1 cellular context compared by ENCODE assay signal in the genomic region with DNA sequence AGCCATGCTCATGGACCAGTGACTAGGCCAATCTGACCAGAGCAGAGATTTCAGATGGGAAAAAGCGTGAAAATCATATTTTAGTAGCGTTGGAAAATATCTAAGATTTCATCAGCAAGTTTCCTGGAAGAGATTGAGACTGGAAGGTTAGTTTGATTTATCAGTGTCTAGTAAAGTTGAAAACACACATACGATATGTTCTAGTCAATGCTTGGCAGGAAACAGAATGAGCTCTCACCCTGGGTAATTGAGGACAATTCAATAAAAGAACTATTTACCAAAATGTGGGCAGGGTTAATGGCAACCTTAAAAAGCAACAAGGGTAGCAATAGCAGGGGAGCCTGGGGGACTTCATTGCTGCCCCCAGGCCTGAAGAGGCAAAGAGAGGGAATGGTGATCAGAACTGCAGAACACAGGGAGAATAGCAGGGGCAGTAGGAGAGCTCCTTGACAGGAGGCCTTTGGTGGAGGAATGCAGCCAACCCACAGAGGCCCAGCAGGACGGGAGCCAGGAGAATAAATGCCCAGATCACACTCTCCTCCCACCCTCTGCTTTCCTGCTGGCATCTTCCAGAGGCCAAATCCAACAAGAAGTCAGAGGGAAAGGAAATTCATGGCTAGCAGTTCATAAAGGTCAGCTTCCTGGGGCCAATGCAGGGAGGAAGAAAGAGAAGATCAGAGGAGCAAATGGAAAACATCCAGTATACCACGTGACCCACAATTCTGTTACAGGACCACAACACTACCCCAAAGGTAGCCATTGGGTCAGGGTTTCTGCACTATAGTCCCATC.
A peak's percentile ranks its signal among the peaks of the same experiment; 100 is the strongest.
TF ChIP-seq lines count a peak whose summit lies in the region.

No MANE protein-coding gene starts in this region.

TF ChIP-seq in WTC11, 78 proteins besides CTCF, POLR2A, EP300 and RAD21 (continued from another document):
- TF ChIP-seq, protein P1, sequence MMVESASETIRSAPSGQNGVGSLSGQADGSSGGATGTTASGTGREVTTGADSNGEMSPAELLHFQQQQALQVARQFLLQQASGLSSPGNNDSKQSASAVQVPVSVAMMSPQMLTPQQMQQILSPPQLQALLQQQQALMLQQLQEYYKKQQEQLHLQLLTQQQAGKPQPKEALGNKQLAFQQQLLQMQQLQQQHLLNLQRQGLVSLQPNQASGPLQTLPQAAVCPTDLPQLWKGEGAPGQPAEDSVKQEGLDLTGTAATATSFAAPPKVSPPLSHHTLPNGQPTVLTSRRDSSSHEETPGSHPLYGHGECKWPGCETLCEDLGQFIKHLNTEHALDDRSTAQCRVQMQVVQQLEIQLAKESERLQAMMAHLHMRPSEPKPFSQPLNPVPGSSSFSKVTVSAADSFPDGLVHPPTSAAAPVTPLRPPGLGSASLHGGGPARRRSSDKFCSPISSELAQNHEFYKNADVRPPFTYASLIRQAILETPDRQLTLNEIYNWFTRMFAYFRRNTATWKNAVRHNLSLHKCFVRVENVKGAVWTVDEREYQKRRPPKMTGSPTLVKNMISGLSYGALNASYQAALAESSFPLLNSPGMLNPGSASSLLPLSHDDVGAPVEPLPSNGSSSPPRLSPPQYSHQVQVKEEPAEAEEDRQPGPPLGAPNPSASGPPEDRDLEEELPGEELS (CRISPR knock-in tag; IDR thresholded peaks at IDR 0.05): no peak
- TF ChIP-seq, protein P2, sequence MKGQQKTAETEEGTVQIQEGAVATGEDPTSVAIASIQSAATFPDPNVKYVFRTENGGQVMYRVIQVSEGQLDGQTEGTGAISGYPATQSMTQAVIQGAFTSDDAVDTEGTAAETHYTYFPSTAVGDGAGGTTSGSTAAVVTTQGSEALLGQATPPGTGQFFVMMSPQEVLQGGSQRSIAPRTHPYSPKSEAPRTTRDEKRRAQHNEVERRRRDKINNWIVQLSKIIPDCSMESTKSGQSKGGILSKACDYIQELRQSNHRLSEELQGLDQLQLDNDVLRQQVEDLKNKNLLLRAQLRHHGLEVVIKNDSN (CRISPR knock-in tag; IDR thresholded peaks at IDR 0.05): peak; percentile 72; the same call in 1 of the 2 replicates
- TF ChIP-seq, protein P3, sequence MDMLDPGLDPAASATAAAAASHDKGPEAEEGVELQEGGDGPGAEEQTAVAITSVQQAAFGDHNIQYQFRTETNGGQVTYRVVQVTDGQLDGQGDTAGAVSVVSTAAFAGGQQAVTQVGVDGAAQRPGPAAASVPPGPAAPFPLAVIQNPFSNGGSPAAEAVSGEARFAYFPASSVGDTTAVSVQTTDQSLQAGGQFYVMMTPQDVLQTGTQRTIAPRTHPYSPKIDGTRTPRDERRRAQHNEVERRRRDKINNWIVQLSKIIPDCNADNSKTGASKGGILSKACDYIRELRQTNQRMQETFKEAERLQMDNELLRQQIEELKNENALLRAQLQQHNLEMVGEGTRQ (CRISPR knock-in tag; IDR thresholded peaks at IDR 0.05): peak; percentile 82
